ENCODE assay signal across 8 cellular contexts in genomic region chr19:41537789-41538188, GRCh38. TPM values are rescaled to one million over a fixed set of nuclear protein-coding genes. Genes with fewer than 3 reads are reported as not detected.
DNase-seq lines count a peak whose midpoint lies in the region; FAIRE-seq and TF ChIP-seq lines count a peak whose summit lies in the region.

No MANE protein-coding gene starts in this region.

- H3K27ac ChIP-seq in left ventricle myocardium inferior (replicated peaks) = no peak overlapping the region
- H3K27ac ChIP-seq in right atrium auricular region = no peak overlapping the region
- H3K27ac ChIP-seq in OCI-LY1 (ENCODE audit: low read depth, low read length, poor library complexity, severe bottlenecking) = no peak overlapping the region
- no peak overlapping the region for H3K27ac ChIP-seq in endothelial cell of umbilical vein (ENCODE audit: insufficient read depth, low read depth, low read length)
- H3K27ac ChIP-seq in transverse colon = no peak overlapping the region

- H3K79me2 ChIP-seq in OCI-LY1 (ENCODE audit: insufficient read depth, low read length) (no peaks in the 10 kb centered on the region), endothelial cell of umbilical vein (ENCODE audit: control insufficient read depth, insufficient read depth, low read length) (no peaks in the 10 kb centered on the region)

- 0 out of 2 replicates have a peak, but pooled peaks cover 3% of the 10 kb centered on the region for H3F3A ChIP-seq in OCI-LY1 (ENCODE audit: insufficient read depth, low read length)

- peaks cover 8% of the 10 kb centered on the region for H3K9me3 ChIP-seq in left ventricle myocardium inferior (replicated peaks)
- peaks cover 0 to 4% of the 10 kb centered on the region in 2 donors for H3K9me3 ChIP-seq in right atrium auricular region
- no peaks in the 10 kb centered on the region for H3K9me3 ChIP-seq in OCI-LY1 (ENCODE audit: low read length)
- no peaks in the 10 kb centered on the region for H3K9me3 ChIP-seq in endothelial cell of umbilical vein (replicated peaks; ENCODE audit: control insufficient read depth, insufficient read depth, low read length)
- no peaks in the 10 kb centered on the region for H3K9me3 ChIP-seq in transverse colon

- BruUV-seq in endothelial cell of umbilical vein (replicated peaks; lab: Mats Ljungman, UMichigan) = no TSS peak

- peak; percentile 62 for TF ChIP-seq CTCF in left ventricle myocardium inferior (IDR thresholded peaks at IDR 0.05; ENCODE audit: borderline replicate concordance)
- TF ChIP-seq CTCF in right atrium auricular region (IDR thresholded peaks at IDR 0.05) = peak in 1 of 2 donors; percentile 63
- TF ChIP-seq CTCF in OCI-LY1 (IDR thresholded peaks at IDR 0.05; ENCODE audit: low read length) = peak; percentile 68
- TF ChIP-seq CTCF in endothelial cell of umbilical vein (IDR thresholded peaks at IDR 0.05; ENCODE audit: extremely low read depth in 1 of 2, insufficient read depth in 1 of 2, low read depth in 1 of 2, low read length in 2 of 2) = peak; percentile 46 to 60
- TF ChIP-seq CTCF in transverse colon (IDR thresholded peaks at IDR 0.05) = peak; percentile 27 to 46 (median 35)

- WGBS in transverse colon (ENCODE audit: low coverage in 1 of 2), 2 donors = 31 to 59% methylated on average over 1 of the region's 1 CpG

- H3K27me3 ChIP-seq in left ventricle myocardium inferior (ENCODE audit: low read depth) (peaks cover 33% of the 10 kb centered on the region), right atrium auricular region (no peaks in the 10 kb centered on the region), OCI-LY1 (ENCODE audit: insufficient read depth, low read length) (peaks cover 9% of the 10 kb centered on the region; the same call in 1 of the 2 replicates), endothelial cell of umbilical vein (ENCODE audit: control insufficient read depth in 2 of 2, insufficient read depth in 2 of 2, low read length in 2 of 2) (peaks cover 8 to 24% of the 10 kb centered on the region in 2 experiments), transverse colon (peaks cover 35% of the 10 kb centered on the region)

- H3K4me3 ChIP-seq in left ventricle myocardium inferior = no peak overlapping the region
- H3K4me3 ChIP-seq in right atrium auricular region = no peak overlapping the region
- H3K4me3 ChIP-seq in OCI-LY1 (ENCODE audit: low read depth, low read length, poor library complexity, severe bottlenecking) = no peak overlapping the region
- no peak overlapping the region for H3K4me3 ChIP-seq in endothelial cell of umbilical vein (replicated peaks in 1 of 3; ENCODE audit: insufficient read depth in 1 of 3, low read depth in 1 of 3, low read length in 3 of 3)
- H3K4me3 ChIP-seq in transverse colon = no peak overlapping the region

- POLR2A ChIA-PET in endothelial cell of umbilical vein (lab: Charles Lee) = interaction anchor here (1.4 kb wide), 1 partner anchor 58 kb away, joined by 5 read pairs; no protein-coding TSS in a partner anchor

- TF ChIP-seq EP300 in transverse colon (IDR thresholded peaks at IDR 0.05; ENCODE audit: low read depth) = no peak

- no peak overlapping the region for H3K4me2 ChIP-seq in OCI-LY1 (ENCODE audit: low read length)
- H3K4me2 ChIP-seq in endothelial cell of umbilical vein (ENCODE audit: insufficient read depth, low read length) = no peak overlapping the region

- H4K20me1 ChIP-seq in OCI-LY1 (ENCODE audit: insufficient read depth, low read length) = no peaks in the 10 kb centered on the region
- H4K20me1 ChIP-seq in endothelial cell of umbilical vein (replicated peaks; ENCODE audit: control insufficient read depth, extremely low read depth, insufficient read depth, low read length) = no peaks in the 10 kb centered on the region

- intact Hi-C loops in left ventricle myocardium inferior (cut with micrococcal nuclease) = no loop called here
- intact Hi-C loops in endothelial cell of umbilical vein (cut with micrococcal nuclease) = loop anchor here (1.0 kb wide), 2 partner anchors 33 to 88 kb away; no protein-coding TSS in a partner anchor
- intact Hi-C loops in transverse colon (cut with DNase I; ENCODE audit: low total_unique reads) = no loop called here

- no peaks in the 10 kb centered on the region for H3K9me2 ChIP-seq in OCI-LY1 (ENCODE audit: low read depth, low read length)

- CTCF ChIA-PET in endothelial cell of umbilical vein (lab: Charles Lee) = interaction anchor here (0.6 to 6.0 kb wide), 12 partner anchors 9 to 94 kb away, joined by 3 to 140 read pairs (median 4); no protein-coding TSS in a partner anchor

- H3K9ac ChIP-seq in OCI-LY1 (ENCODE audit: low read length) = no peak overlapping the region
- H3K9ac ChIP-seq in endothelial cell of umbilical vein (replicated peaks; ENCODE audit: extremely low read depth, insufficient read depth, low read length) = no peak overlapping the region

- H2AFZ ChIP-seq in OCI-LY1 (ENCODE audit: low read length) (no peak overlapping the region), endothelial cell of umbilical vein (ENCODE audit: low read depth, low read length) (no peak overlapping the region)

- in situ Hi-C loops in transverse colon (cut with MboI; ENCODE audit: low pct_ligation_motif_present in 1 of 4, low pct_unique_long_range_greater_than_20kb in 1 of 4, low sequenced_read_pairs in 3 of 4) = no loop called here

- no peak for DNase-seq in left ventricle myocardium inferior
- DNase-seq in right atrium auricular region (ENCODE audit: low spot score) = no peak
- peak; percentile 43 for DNase-seq in endothelial cell of umbilical vein (ENCODE audit: low read depth, low spot score)
- no peak for DNase-seq in transverse colon
- DNase-seq in NCI-H774 (lab: John Stamatoyannopoulos, UW) = no peak
- DNase-seq in midbrain (lab: John Stamatoyannopoulos, UW) = no peak
- no peak for DNase-seq in HuH-7.5 (ENCODE audit: low spot score)

- no peaks in the 10 kb centered on the region for H3K9me1 ChIP-seq in endothelial cell of umbilical vein (replicated peaks; ENCODE audit: control insufficient read depth, extremely low read depth, insufficient read depth, low read length)

- H3K4me1 ChIP-seq in left ventricle myocardium inferior = peaks cover 22% of the 10 kb centered on the region
- peaks cover 0 to 8% of the 10 kb centered on the region in 2 donors for H3K4me1 ChIP-seq in right atrium auricular region
- peaks cover 29% of the 10 kb centered on the region for H3K4me1 ChIP-seq in OCI-LY1 (ENCODE audit: insufficient read depth, low read length, severe bottlenecking)
- peaks cover 3% of the 10 kb centered on the region for H3K4me1 ChIP-seq in endothelial cell of umbilical vein (ENCODE audit: control insufficient read depth, extremely low read depth, insufficient read depth, low read length)
- H3K4me1 ChIP-seq in transverse colon = peaks cover 0 to 12% (median 0%) of the 10 kb centered on the region in 4 donors

- peak; percentile 82 for FAIRE-seq in endothelial cell of umbilical vein (lab: Jason Lieb, UNC)

- dilution Hi-C loops in endothelial cell of umbilical vein (cut with MboI; ENCODE audit: extremely low pct_ligation_motif_present, low sequenced_read_pairs) = no loop called here

- H3K36me3 ChIP-seq in left ventricle myocardium inferior (no peaks in the 10 kb centered on the region), right atrium auricular region (no peaks in the 10 kb centered on the region), OCI-LY1 (ENCODE audit: insufficient read depth, low read length) (no peaks in the 10 kb centered on the region), endothelial cell of umbilical vein (ENCODE audit: control insufficient read depth in 2 of 2, extremely low read depth in 1 of 2, insufficient read depth in 2 of 2, low read length in 2 of 2) (no peaks in the 10 kb centered on the region), transverse colon (no peaks in the 10 kb centered on the region)

- TF ChIP-seq POLR2A in endothelial cell of umbilical vein (IDR thresholded peaks at IDR 0.05; ENCODE audit: low read depth, low read length) (no peak), transverse colon (IDR thresholded peaks at IDR 0.05) (no peak)

TF ChIP-seq in endothelial cell of umbilical vein, 7 proteins besides CTCF, POLR2A, EP300 and RAD21:
- TF ChIP-seq MAX (IDR thresholded peaks at IDR 0.05; ENCODE audit: insufficient read depth, insufficient read length) (no peak), EZH2 (IDR thresholded peaks at IDR 0.05; ENCODE audit: borderline replicate concordance, low read depth, low read length, severe bottlenecking) (no peak)

RNA-seq across cellular contexts. Expression of gene CEACAM21, which starts 38.2 kb away (rescaled TPM):
- total RNA-seq in left ventricle myocardium inferior (0.60 TPM), right atrium auricular region (1 to 10 TPM in 1 of 2 donors, not detected in 1; 1.3 TPM), endothelial cell of umbilical vein (1.7 and 2.7 TPM in 2 replicates), transverse colon (1 to 10 TPM in 1 of 4 donors, under 1 TPM in 2, not detected in 1; 0.41 to 1.1 (median 0.95) TPM)
- polyA plus RNA-seq in endothelial cell of umbilical vein = 0.81 and 1.3 TPM in 2 replicates
- polyA plus RNA-seq in endothelial cell of umbilical vein (2011; cell fraction: cytosol; rRNA removed) = 1.1 and 1.4 TPM in 2 replicates
- polyA plus RNA-seq in endothelial cell of umbilical vein (2011; cell fraction: nucleus; rRNA removed) = 2.5 and 3.1 TPM in 2 replicates
- polyA plus RNA-seq in endothelial cell of umbilical vein (2012) = 2.5 TPM in 2 replicates
- 1.0 and 2.7 TPM in 2 replicates for polyA minus RNA-seq in endothelial cell of umbilical vein
- polyA minus RNA-seq in endothelial cell of umbilical vein (2011; cell fraction: cytosol; rRNA and poly(A)+ RNA removed) = not detected
- polyA minus RNA-seq in endothelial cell of umbilical vein (2011; cell fraction: nucleus; rRNA and poly(A)+ RNA removed) = 0.38 and 1.5 TPM in 2 replicates
